In the genomic region with DNA sequence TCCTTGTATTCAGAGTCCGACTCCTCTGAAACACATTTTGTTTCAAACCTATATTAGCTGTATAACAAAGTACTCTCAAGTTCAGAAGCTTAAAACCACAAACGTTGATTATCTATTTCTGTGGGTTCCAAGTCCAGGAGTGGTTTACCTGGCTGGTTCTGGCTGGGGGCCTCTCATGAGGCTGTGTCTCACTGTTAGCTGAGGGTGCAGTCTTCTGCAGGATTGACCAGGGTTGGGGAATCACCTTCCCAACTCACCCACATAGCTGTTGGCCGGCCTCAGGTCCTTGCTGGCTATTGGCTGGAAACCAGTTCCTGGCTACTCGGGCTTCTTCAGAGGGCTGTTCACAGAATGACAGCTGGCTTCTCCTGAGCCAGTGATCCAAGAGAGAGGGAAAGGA, we compare ENCODE assay signal across 1 cellular context.
TF ChIP-seq lines count a peak whose summit lies in the region.

No MANE protein-coding gene starts in this region.

TF ChIP-seq in HepG2, 621 proteins besides CTCF, POLR2A, EP300 and RAD21 (continued from another document):
- TF ChIP-seq ZBED4 (CRISPR knock-in tag; IDR thresholded peaks at IDR 0.05; ENCODE audit: borderline replicate concordance) = no peak
TF ChIP-seq in HepG2: peak in this region for 13.
